Comparison of ENCODE assay signal across 1 cellular context in the genomic region with DNA sequence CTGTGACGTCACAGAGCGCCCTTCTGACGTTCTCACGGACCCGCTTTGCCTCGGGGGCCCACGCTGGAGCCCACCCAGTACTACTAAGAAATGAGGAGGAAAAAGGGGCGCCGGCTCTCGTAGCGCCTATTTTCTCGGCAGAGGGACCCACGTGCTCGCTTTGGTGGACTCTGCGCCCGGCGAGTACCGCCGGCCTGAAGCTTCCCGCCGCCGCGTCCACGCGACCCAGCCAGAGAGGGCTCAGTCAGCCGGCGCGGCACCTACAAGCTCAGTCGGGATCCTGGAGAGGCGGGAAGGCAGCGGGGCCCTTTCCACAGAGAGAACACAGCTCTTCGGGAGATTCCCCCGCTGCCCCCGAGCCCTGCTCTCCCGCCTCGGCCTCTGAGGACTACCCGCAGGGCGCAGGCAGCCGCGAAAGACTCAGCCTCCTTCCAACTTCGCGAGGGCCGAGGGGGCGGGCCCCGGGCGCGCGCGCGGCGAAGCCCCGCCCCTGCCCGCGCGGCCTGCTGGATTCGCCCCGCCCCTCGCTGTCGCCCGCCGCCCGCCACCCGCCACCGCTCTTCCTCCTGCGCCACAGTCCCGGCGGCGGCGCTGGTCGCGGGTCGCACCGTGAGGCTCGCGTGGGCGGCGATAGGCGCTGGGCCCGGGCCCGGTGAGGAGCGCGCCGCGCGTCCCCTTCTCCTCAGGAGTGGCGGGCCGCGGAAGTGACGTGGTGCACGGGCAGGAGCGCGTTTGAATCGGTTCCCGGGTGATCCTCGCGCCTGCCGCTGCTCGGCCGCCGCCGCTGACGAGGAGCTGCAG.
TF ChIP-seq lines count a peak whose summit lies in the region.

Gene SMCHD1 (plus strand): TSS at position 574 of the 801 bp plus-strand sequence. CDS start 350 bp downstream, outside the sequence.

TF ChIP-seq in K562, 482 proteins besides CTCF, POLR2A, EP300 and RAD21 (continued from another document and continues in another):
- TF ChIP-seq CEBPZ (IDR thresholded peaks at IDR 0.05; ENCODE audit: borderline replicate concordance, low read depth, low read length), result no peak
- TF ChIP-seq SRSF7 (optimal IDR thresholded peaks at IDR 0.05; ENCODE audit: low read depth, low read length), result no peak
- TF ChIP-seq ZNF668 (CRISPR knock-in tag; IDR thresholded peaks at IDR 0.05), result no peak
- TF ChIP-seq XRCC3 (IDR thresholded peaks at IDR 0.05), result no peak
- TF ChIP-seq, protein P1, sequence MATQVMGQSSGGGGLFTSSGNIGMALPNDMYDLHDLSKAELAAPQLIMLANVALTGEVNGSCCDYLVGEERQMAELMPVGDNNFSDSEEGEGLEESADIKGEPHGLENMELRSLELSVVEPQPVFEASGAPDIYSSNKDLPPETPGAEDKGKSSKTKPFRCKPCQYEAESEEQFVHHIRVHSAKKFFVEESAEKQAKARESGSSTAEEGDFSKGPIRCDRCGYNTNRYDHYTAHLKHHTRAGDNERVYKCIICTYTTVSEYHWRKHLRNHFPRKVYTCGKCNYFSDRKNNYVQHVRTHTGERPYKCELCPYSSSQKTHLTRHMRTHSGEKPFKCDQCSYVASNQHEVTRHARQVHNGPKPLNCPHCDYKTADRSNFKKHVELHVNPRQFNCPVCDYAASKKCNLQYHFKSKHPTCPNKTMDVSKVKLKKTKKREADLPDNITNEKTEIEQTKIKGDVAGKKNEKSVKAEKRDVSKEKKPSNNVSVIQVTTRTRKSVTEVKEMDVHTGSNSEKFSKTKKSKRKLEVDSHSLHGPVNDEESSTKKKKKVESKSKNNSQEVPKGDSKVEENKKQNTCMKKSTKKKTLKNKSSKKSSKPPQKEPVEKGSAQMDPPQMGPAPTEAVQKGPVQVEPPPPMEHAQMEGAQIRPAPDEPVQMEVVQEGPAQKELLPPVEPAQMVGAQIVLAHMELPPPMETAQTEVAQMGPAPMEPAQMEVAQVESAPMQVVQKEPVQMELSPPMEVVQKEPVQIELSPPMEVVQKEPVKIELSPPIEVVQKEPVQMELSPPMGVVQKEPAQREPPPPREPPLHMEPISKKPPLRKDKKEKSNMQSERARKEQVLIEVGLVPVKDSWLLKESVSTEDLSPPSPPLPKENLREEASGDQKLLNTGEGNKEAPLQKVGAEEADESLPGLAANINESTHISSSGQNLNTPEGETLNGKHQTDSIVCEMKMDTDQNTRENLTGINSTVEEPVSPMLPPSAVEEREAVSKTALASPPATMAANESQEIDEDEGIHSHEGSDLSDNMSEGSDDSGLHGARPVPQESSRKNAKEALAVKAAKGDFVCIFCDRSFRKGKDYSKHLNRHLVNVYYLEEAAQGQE (CRISPR knock-in tag; IDR thresholded peaks at IDR 0.05; ENCODE audit: low read depth), result peak; percentile 22
- TF ChIP-seq CBFA2T2 (conservative IDR thresholded peaks at IDR 0.05), result no peak
- peak; percentile 19 for TF ChIP-seq FOXP1 (CRISPR knock-in tag; IDR thresholded peaks at IDR 0.05)
- TF ChIP-seq DEAF1 (CRISPR knock-in tag; IDR thresholded peaks at IDR 0.05), result no peak
- TF ChIP-seq PHF21A (IDR thresholded peaks at IDR 0.05; ENCODE audit: borderline replicate concordance, low read depth), result no peak
- TF ChIP-seq NFYB (IDR thresholded peaks at IDR 0.05; ENCODE audit: extremely low read depth, insufficient read length), result no peak
- TF ChIP-seq, protein P2, sequence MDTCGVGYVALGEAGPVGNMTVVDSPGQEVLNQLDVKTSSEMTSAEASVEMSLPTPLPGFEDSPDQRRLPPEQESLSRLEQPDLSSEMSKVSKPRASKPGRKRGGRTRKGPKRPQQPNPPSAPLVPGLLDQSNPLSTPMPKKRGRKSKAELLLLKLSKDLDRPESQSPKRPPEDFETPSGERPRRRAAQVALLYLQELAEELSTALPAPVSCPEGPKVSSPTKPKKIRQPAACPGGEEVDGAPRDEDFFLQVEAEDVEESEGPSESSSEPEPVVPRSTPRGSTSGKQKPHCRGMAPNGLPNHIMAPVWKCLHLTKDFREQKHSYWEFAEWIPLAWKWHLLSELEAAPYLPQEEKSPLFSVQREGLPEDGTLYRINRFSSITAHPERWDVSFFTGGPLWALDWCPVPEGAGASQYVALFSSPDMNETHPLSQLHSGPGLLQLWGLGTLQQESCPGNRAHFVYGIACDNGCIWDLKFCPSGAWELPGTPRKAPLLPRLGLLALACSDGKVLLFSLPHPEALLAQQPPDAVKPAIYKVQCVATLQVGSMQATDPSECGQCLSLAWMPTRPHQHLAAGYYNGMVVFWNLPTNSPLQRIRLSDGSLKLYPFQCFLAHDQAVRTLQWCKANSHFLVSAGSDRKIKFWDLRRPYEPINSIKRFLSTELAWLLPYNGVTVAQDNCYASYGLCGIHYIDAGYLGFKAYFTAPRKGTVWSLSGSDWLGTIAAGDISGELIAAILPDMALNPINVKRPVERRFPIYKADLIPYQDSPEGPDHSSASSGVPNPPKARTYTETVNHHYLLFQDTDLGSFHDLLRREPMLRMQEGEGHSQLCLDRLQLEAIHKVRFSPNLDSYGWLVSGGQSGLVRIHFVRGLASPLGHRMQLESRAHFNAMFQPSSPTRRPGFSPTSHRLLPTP (IDR thresholded peaks at IDR 0.05; ENCODE audit: borderline replicate concordance, extremely low read depth, insufficient read length), result no peak
- TF ChIP-seq NEUROD1 (IDR thresholded peaks at IDR 0.05; ENCODE audit: borderline replicate concordance, low read depth, low read length, partially characterized antibody), result peak; percentile 68
- peak; percentile 54; the same call in 1 of the 2 replicates for TF ChIP-seq KLF1 (tag; IDR thresholded peaks at IDR 0.05)
- no peak for TF ChIP-seq ASH1L (IDR thresholded peaks at IDR 0.05; ENCODE audit: borderline replicate concordance, low read depth, partially characterized antibody)
- peak; percentile 93 for TF ChIP-seq ZBTB12 (CRISPR knock-in tag; IDR thresholded peaks at IDR 0.05)
- TF ChIP-seq SIN3B (IDR thresholded peaks at IDR 0.05; ENCODE audit: low read depth), result peak; percentile 79
- no peak; the same call in 1 of the 2 replicates for TF ChIP-seq NR3C1 (CRISPR knock-in tag; IDR thresholded peaks at IDR 0.05)
- TF ChIP-seq NCOR1 (IDR thresholded peaks at IDR 0.05), result peak; percentile 41; the same call in 1 of the 2 replicates
- TF ChIP-seq ZNF780A (CRISPR knock-in tag; IDR thresholded peaks at IDR 0.05), result no peak
- TF ChIP-seq NONO (IDR thresholded peaks at IDR 0.05; ENCODE audit: low read depth in 2 of 2, low read length in 1 of 2), result peak; percentile 94 to 97
- TF ChIP-seq, protein P3, sequence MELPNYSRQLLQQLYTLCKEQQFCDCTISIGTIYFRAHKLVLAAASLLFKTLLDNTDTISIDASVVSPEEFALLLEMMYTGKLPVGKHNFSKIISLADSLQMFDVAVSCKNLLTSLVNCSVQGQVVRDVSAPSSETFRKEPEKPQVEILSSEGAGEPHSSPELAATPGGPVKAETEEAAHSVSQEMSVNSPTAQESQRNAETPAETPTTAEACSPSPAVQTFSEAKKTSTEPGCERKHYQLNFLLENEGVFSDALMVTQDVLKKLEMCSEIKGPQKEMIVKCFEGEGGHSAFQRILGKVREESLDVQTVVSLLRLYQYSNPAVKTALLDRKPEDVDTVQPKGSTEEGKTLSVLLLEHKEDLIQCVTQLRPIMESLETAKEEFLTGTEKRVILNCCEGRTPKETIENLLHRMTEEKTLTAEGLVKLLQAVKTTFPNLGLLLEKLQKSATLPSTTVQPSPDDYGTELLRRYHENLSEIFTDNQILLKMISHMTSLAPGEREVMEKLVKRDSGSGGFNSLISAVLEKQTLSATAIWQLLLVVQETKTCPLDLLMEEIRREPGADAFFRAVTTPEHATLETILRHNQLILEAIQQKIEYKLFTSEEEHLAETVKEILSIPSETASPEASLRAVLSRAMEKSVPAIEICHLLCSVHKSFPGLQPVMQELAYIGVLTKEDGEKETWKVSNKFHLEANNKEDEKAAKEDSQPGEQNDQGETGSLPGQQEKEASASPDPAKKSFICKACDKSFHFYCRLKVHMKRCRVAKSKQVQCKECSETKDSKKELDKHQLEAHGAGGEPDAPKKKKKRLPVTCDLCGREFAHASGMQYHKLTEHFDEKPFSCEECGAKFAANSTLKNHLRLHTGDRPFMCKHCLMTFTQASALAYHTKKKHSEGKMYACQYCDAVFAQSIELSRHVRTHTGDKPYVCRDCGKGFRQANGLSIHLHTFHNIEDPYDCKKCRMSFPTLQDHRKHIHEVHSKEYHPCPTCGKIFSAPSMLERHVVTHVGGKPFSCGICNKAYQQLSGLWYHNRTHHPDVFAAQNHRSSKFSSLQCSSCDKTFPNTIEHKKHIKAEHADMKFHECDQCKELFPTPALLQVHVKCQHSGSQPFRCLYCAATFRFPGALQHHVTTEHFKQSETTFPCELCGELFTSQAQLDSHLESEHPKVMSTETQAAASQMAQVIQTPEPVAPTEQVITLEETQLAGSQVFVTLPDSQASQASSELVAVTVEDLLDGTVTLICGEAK (IDR thresholded peaks at IDR 0.05), result peak; percentile 57; the same call in 1 of the 2 replicates
- TF ChIP-seq, protein P3 (CRISPR knock-in tag; IDR thresholded peaks at IDR 0.05), result 0 out of 2 replicates have a peak, but pooled peaks have one; percentile 41
- peak in 1 of 2 experiments; percentile 90; a peak in 2 of 4 replicates for TF ChIP-seq TEAD1 (CRISPR knock-in tag; IDR thresholded peaks at IDR 0.05)
- TF ChIP-seq ZNF507 (tag; conservative IDR thresholded peaks at IDR 0.05), result no peak
- TF ChIP-seq ZNF316 (IDR thresholded peaks at IDR 0.05), result no peak; the same call in 1 of the 2 replicates
- TF ChIP-seq BDP1 (IDR thresholded peaks at IDR 0.05; ENCODE audit: insufficient read depth, insufficient read length), result no peak
- TF ChIP-seq KLF10 (CRISPR knock-in tag; IDR thresholded peaks at IDR 0.05), result no peak
